Comparison of ENCODE assay signal across 20 cellular contexts in genomic region chr22:45259754-45260394, GRCh38. TPM values are rescaled to one million over a fixed set of nuclear protein-coding genes. Genes with fewer than 3 reads are reported as not detected.
DNase-seq lines count a peak whose midpoint lies in the region; ATAC-seq, FAIRE-seq and TF ChIP-seq lines count a peak whose summit lies in the region.
"Had no signal": no experiment of that assay in that cellular context is flagged by ENCODE, and none has a peak within 500 bp of the region (broad histone marks: within the 10 kb centered on the region; RNA-seq: fewer than 3 reads in every experiment).

No MANE protein-coding gene starts in this region.

- no peak for ATAC-seq in K562
- ATAC-seq in memory B cell (ENCODE audit: low read depth): no peak
- no peak for ATAC-seq in GM18909 (IDR thresholded peaks at IDR 0.05; ENCODE audit: poor library complexity, unreplicated experiment)
- ATAC-seq: GM12878 had no signal

- TF ChIP-seq POLR2A in K562 (conservative IDR thresholded peaks at IDR 0.05): no peak

- H3K27me3 Mint-ChIP-seq in activated naive CD4-positive, alpha-beta T cell treated with anti-CD3 and anti-CD28 coated beads, Interleukin-2, amount 50 U/mL, for 24 hours: no peaks in the 10 kb centered on the region
- peaks cover 6% of the 10 kb centered on the region for H3K27me3 Mint-ChIP-seq in activated naive CD4-positive, alpha-beta T cell treated with anti-CD3 and anti-CD28 coated beads for 36 hours (ENCODE audit: low read depth)
- H3K27me3 Mint-ChIP-seq in memory B cell: peaks cover 3% of the 10 kb centered on the region

- no peaks in the 10 kb centered on the region for H4K20me1 ChIP-seq in K562 (replicated peaks; ENCODE audit: control insufficient read depth, insufficient read depth, low read length)

- H3K9me1 ChIP-seq in K562 (ENCODE audit: control insufficient read depth, insufficient read depth, low read length): no peaks in the 10 kb centered on the region

- no peak for FAIRE-seq in K562 (lab: Jason Lieb, UNC)
- FAIRE-seq in urothelium cell line (lab: Jason Lieb, UNC): peak; percentile 78
- FAIRE-seq: GM12878, GM18507 had no signal

- CTCF ChIA-PET in activated naive CD4-positive, alpha-beta T cell treated with anti-CD3 and anti-CD28 coated beads for 36 hours (lab: Charles Lee): no interaction called here
- CTCF ChIA-PET in K562 (lab: Yijun Ruan, JAX; ENCODE audit: low intra/inter-chr PET ratio): no interaction called here

- DNase-seq in activated naive CD4-positive, alpha-beta T cell treated with anti-CD3 and anti-CD28 coated beads for 36 hours: no peak
- DNase-seq in K562 (ENCODE audit: extremely low read depth in 1 of 4, low spot score in 3 of 4) (no peak), memory B cell (ENCODE audit: low spot score in 2 of 2) (no peak), urothelium cell line (ENCODE audit: low spot score) (no peak), cortex of kidney (lab: John Stamatoyannopoulos, UW) (no peak)
- no peak for DNase-seq in activated CD4-positive, alpha-beta T cell treated with anti-CD3 and anti-CD28 coated beads for 4 hours
- DNase-seq: AML-193; C1 segment of cervical spinal cord; CD4-positive, alpha-beta T cell; DMS79; HCEC 1CT; HFFc6 had no signal

- no peak for TF ChIP-seq CTCF in K562 (IDR thresholded peaks at IDR 0.05 in 2 of 3, conservative IDR thresholded peaks at IDR 0.05 in 1 of 3; ENCODE audit: insufficient read depth in 2 of 3, low read depth in 1 of 3, low read length in 3 of 3)

- H3K27ac ChIP-seq in K562 (ENCODE audit: extremely low read depth, low read depth, low read length): no peak overlapping the region
- H3K27ac ChIP-seq: 22Rv1, HL-60 had no signal

- intact Hi-C loops in activated naive CD4-positive, alpha-beta T cell treated with anti-CD3 and anti-CD28 coated beads for 36 hours (cut with micrococcal nuclease): no loop called here
- intact Hi-C loops in K562 (cut with micrococcal nuclease): no loop called here

- BruUV-seq in K562 (replicated peaks; lab: Mats Ljungman, UMichigan): no TSS peak

- H3K9ac ChIP-seq in K562 (ENCODE audit: insufficient read depth in 1 of 2, low read depth in 2 of 2, low read length in 2 of 2): no peak overlapping the region

- peak overlapping the region; percentile 42 for H3K27ac Mint-ChIP-seq in activated naive CD4-positive, alpha-beta T cell treated with anti-CD3 and anti-CD28 coated beads, Interleukin-2, amount 50 U/mL, for 24 hours
- H3K27ac Mint-ChIP-seq in activated naive CD4-positive, alpha-beta T cell treated with anti-CD3 and anti-CD28 coated beads for 36 hours: no peak overlapping the region
- H3K27ac Mint-ChIP-seq in memory B cell: no peak overlapping the region
- H3K27ac Mint-ChIP-seq: CD4-positive, alpha-beta T cell; HFFc6 had no signal

- no peak overlapping the region for H3K4me2 ChIP-seq in K562 (ENCODE audit: insufficient read depth, low read length)

- H3K27me3 ChIP-seq in K562 (ENCODE audit: control insufficient read depth in 2 of 2, insufficient read depth in 2 of 2, low read length in 2 of 2): peaks cover 0 to 18% of the 10 kb centered on the region in 2 experiments; a peak in 3 of 5 replicates

- no peak overlapping the region for H3K4me3 ChIP-seq in K562
- H3K4me3 ChIP-seq: GM12878 had no signal

- POLR2A ChIA-PET in K562 (lab: Yijun Ruan, JAX): no interaction called here

- no peaks in the 10 kb centered on the region for H3K4me1 Mint-ChIP-seq in activated naive CD4-positive, alpha-beta T cell treated with anti-CD3 and anti-CD28 coated beads, Interleukin-2, amount 50 U/mL, for 24 hours
- H3K4me1 Mint-ChIP-seq in activated naive CD4-positive, alpha-beta T cell treated with anti-CD3 and anti-CD28 coated beads for 36 hours (ENCODE audit: low read depth): peaks cover 6% of the 10 kb centered on the region
- H3K4me1 Mint-ChIP-seq in memory B cell: peaks cover 37% of the 10 kb centered on the region

- no peaks in the 10 kb centered on the region for H3K36me3 ChIP-seq in K562 (ENCODE audit: control insufficient read depth, insufficient read depth, low read length)

- no peaks in the 10 kb centered on the region for H3K79me2 ChIP-seq in K562 (ENCODE audit: control insufficient read depth, insufficient read depth, low read length)

- H3K9me3 Mint-ChIP-seq in activated naive CD4-positive, alpha-beta T cell treated with anti-CD3 and anti-CD28 coated beads, Interleukin-2, amount 50 U/mL, for 24 hours: no peaks in the 10 kb centered on the region
- no peaks in the 10 kb centered on the region for H3K9me3 Mint-ChIP-seq in activated naive CD4-positive, alpha-beta T cell treated with anti-CD3 and anti-CD28 coated beads for 36 hours
- H3K9me3 Mint-ChIP-seq in memory B cell: no peaks in the 10 kb centered on the region
- H3K9me3 Mint-ChIP-seq: CD4-positive, alpha-beta T cell had no signal

- no peak overlapping the region for H3K4me3 Mint-ChIP-seq in activated naive CD4-positive, alpha-beta T cell treated with anti-CD3 and anti-CD28 coated beads, Interleukin-2, amount 50 U/mL, for 24 hours
- H3K4me3 Mint-ChIP-seq in activated naive CD4-positive, alpha-beta T cell treated with anti-CD3 and anti-CD28 coated beads for 36 hours: no peak overlapping the region
- H3K4me3 Mint-ChIP-seq in memory B cell: peak overlapping the region; percentile 24
- H3K4me3 Mint-ChIP-seq: CD4-positive, alpha-beta T cell; HFFc6 had no signal

- WGBS in K562 (ENCODE audit: insufficient coverage, low coverage, missing lambda C conversion rate): 10% methylated on average over 9 of the region's 10 CpGs

- H3K9me3 ChIP-seq in K562 (replicated peaks; ENCODE audit: control insufficient read depth, insufficient read depth, low read depth, low read length): no peaks in the 10 kb centered on the region

- TF ChIP-seq EP300 in K562 (IDR thresholded peaks at IDR 0.05; ENCODE audit: low read length): no peak

- peaks cover 5 to 13% of the 10 kb centered on the region in 2 experiments; a peak in 3 of 5 replicates for H3K4me1 ChIP-seq in K562 (replicated peaks in 1 of 2; ENCODE audit: control insufficient read depth in 2 of 2, insufficient read depth in 2 of 2, low read length in 2 of 2)

- no peaks in the 10 kb centered on the region for H3K36me3 Mint-ChIP-seq in activated naive CD4-positive, alpha-beta T cell treated with anti-CD3 and anti-CD28 coated beads, Interleukin-2, amount 50 U/mL, for 24 hours
- no peaks in the 10 kb centered on the region for H3K36me3 Mint-ChIP-seq in activated naive CD4-positive, alpha-beta T cell treated with anti-CD3 and anti-CD28 coated beads for 36 hours (ENCODE audit: low read depth)
- peaks cover 2% of the 10 kb centered on the region for H3K36me3 Mint-ChIP-seq in memory B cell

- in situ Hi-C loops in K562 (cut with MboI): loop anchor here (5.0 kb wide), 1 partner anchor 163 kb away; no protein-coding TSS in a partner anchor

- H2AFZ ChIP-seq in K562 (ENCODE audit: low read depth, low read length): no peak overlapping the region

- no peak for TF ChIP-seq RAD21 in K562 (CRISPR knock-in tag; conservative IDR thresholded peaks at IDR 0.05 in 1 of 2, IDR thresholded peaks at IDR 0.05 in 1 of 2)

RNA-seq across cellular contexts. Expression of gene KIAA0930, which starts 19.2 kb away (rescaled TPM):
- total RNA-seq in activated naive CD4-positive, alpha-beta T cell treated with anti-CD3 and anti-CD28 coated beads for 36 hours: 10 to 100 TPM; 16.6 to 19.5 TPM
- total RNA-seq in K562 (2011; cell fraction: chromatin; rRNA removed; ENCODE audit: low replicate concordance): 2.7 and 4.4 TPM in 2 replicates
- total RNA-seq in K562 (2011; cell fraction: nucleolus; rRNA removed): 2.4 and 3.7 TPM in 2 replicates
- 2.3 and 3.2 TPM in 2 replicates for total RNA-seq in K562 (2011; cell fraction: nucleoplasm; rRNA removed)
- total RNA-seq in K562 (2014; rRNA removed): 8.5 and 11.5 TPM in 2 replicates
- 3.0 TPM in 2 replicates for total RNA-seq in K562 (2014; rRNA removed; fragmentation: Illumina TruSeq; extraction: Trizol)
- total RNA-seq in K562 (2015; rRNA removed; fragmentation: Illumina TruSeq; extraction: Trizol): 5.0 and 5.9 TPM in 2 replicates
- 11.7 and 12.1 TPM in 2 replicates for total RNA-seq in K562 (2021)
- 7.7 and 7.9 TPM in 2 replicates for polyA plus RNA-seq in K562 (2011; rRNA removed)
- 8.7 and 16.2 TPM in 2 replicates for polyA plus RNA-seq in K562 (2011; cell fraction: cytosol; rRNA removed)
- polyA plus RNA-seq in K562 (2011; cell fraction: nucleus; rRNA removed): 9.8 and 13.3 TPM in 2 replicates
- 7.7 and 9.5 TPM in 2 replicates for polyA plus RNA-seq in K562 (2012)
- polyA plus RNA-seq in K562 (2014; fragmentation: Illumina TruSeq; extraction: Trizol): 6.4 and 8.3 TPM in 2 replicates
- polyA plus RNA-seq in K562 (2014; fragmentation: Nextera tagmentation; extraction: Ambion mirVana): under 1 TPM; 0.24 to 0.46 TPM
- polyA plus RNA-seq in K562 (2014; rRNA removed): 8.1 and 12.1 TPM in 2 replicates
- polyA minus RNA-seq in K562 (2011; rRNA and poly(A)+ RNA removed): 2.1 and 4.3 TPM in 2 replicates
- polyA minus RNA-seq in K562 (2011; cell fraction: cytosol; rRNA and poly(A)+ RNA removed): 6.1 and 6.6 TPM in 2 replicates
- polyA minus RNA-seq in K562 (2011; cell fraction: nucleus; rRNA and poly(A)+ RNA removed): 1.1 and 1.8 TPM in 2 replicates

RNA-seq across cellular contexts. Expression of gene UPK3A, which starts 24.9 kb away (rescaled TPM):
- not detected for total RNA-seq in activated naive CD4-positive, alpha-beta T cell treated with anti-CD3 and anti-CD28 coated beads for 36 hours
- not detected in 2 replicates for total RNA-seq in K562 (2011; cell fraction: chromatin; rRNA removed; ENCODE audit: low replicate concordance)
- not detected in 2 replicates for total RNA-seq in K562 (2011; cell fraction: nucleolus; rRNA removed)
- not detected in 2 replicates for total RNA-seq in K562 (2011; cell fraction: nucleoplasm; rRNA removed)
- total RNA-seq in K562 (2014; rRNA removed) (not detected in 2 replicates), K562 (2014; rRNA removed; fragmentation: Illumina TruSeq; extraction: Trizol) (not detected in 2 replicates), K562 (2015; rRNA removed; fragmentation: Illumina TruSeq; extraction: Trizol) (not detected in 2 replicates), K562 (2021) (not detected in 2 replicates)
- polyA plus RNA-seq in K562 (2011; rRNA removed) (not detected in 2 replicates), K562 (2014; fragmentation: Illumina TruSeq; extraction: Trizol) (not detected in 2 replicates), K562 (2014; fragmentation: Nextera tagmentation; extraction: Ambion mirVana) (not detected), K562 (2014; rRNA removed) (not detected in 2 replicates)
- not detected in 2 replicates for polyA plus RNA-seq in K562 (2011; cell fraction: cytosol; rRNA removed)
- not detected in 2 replicates for polyA plus RNA-seq in K562 (2011; cell fraction: nucleus; rRNA removed)
- polyA plus RNA-seq in K562 (2012): not detected in 2 replicates
- polyA minus RNA-seq in K562 (2011; rRNA and poly(A)+ RNA removed): not detected in 2 replicates
- polyA minus RNA-seq in K562 (2011; cell fraction: cytosol; rRNA and poly(A)+ RNA removed): not detected in 2 replicates
- not detected in 2 replicates for polyA minus RNA-seq in K562 (2011; cell fraction: nucleus; rRNA and poly(A)+ RNA removed)
- total RNA-seq: CD4-positive, alpha-beta T cell; G401; GM12878; H4; HFFc6 had no signal
- polyA plus RNA-seq: GM12878 had no signal

RNA-seq across cellular contexts. Expression of gene FAM118A, which starts 49.9 kb away (rescaled TPM):
- 10 to 100 TPM; 62.2 to 66.9 TPM for total RNA-seq in activated naive CD4-positive, alpha-beta T cell treated with anti-CD3 and anti-CD28 coated beads for 36 hours
- 805 and 856 TPM in 2 replicates for total RNA-seq in K562 (2011; cell fraction: chromatin; rRNA removed; ENCODE audit: low replicate concordance)
- 514 and 529 TPM in 2 replicates for total RNA-seq in K562 (2011; cell fraction: nucleolus; rRNA removed)
- 508 and 540 TPM in 2 replicates for total RNA-seq in K562 (2011; cell fraction: nucleoplasm; rRNA removed)
- total RNA-seq in K562 (2014; rRNA removed) (54.2 and 59.8 TPM in 2 replicates), K562 (2014; rRNA removed; fragmentation: Illumina TruSeq; extraction: Trizol) (51.1 and 59.4 TPM in 2 replicates), K562 (2015; rRNA removed; fragmentation: Illumina TruSeq; extraction: Trizol) (54.9 and 57.5 TPM in 2 replicates), K562 (2021) (63.0 and 72.9 TPM in 2 replicates)
- polyA plus RNA-seq in K562 (2011; rRNA removed) (205 and 223 TPM in 2 replicates), K562 (2014; fragmentation: Illumina TruSeq; extraction: Trizol) (71.2 and 76.9 TPM in 2 replicates), K562 (2014; fragmentation: Nextera tagmentation; extraction: Ambion mirVana) (10 to 100 TPM; 17.0 to 19.7 TPM), K562 (2014; rRNA removed) (122 and 150 TPM in 2 replicates)
- 71.6 and 100.0 TPM in 2 replicates for polyA plus RNA-seq in K562 (2011; cell fraction: cytosol; rRNA removed)
- polyA plus RNA-seq in K562 (2011; cell fraction: nucleus; rRNA removed): 633 and 866 TPM in 2 replicates
- polyA plus RNA-seq in K562 (2012): 85.2 and 154 TPM in 2 replicates
- 49.8 and 57.6 TPM in 2 replicates for polyA minus RNA-seq in K562 (2011; rRNA and poly(A)+ RNA removed)
- 30.9 and 31.2 TPM in 2 replicates for polyA minus RNA-seq in K562 (2011; cell fraction: cytosol; rRNA and poly(A)+ RNA removed)
- 105 and 107 TPM in 2 replicates for polyA minus RNA-seq in K562 (2011; cell fraction: nucleus; rRNA and poly(A)+ RNA removed)
